1 cellular context compared by ENCODE assay signal in the genomic region with DNA sequence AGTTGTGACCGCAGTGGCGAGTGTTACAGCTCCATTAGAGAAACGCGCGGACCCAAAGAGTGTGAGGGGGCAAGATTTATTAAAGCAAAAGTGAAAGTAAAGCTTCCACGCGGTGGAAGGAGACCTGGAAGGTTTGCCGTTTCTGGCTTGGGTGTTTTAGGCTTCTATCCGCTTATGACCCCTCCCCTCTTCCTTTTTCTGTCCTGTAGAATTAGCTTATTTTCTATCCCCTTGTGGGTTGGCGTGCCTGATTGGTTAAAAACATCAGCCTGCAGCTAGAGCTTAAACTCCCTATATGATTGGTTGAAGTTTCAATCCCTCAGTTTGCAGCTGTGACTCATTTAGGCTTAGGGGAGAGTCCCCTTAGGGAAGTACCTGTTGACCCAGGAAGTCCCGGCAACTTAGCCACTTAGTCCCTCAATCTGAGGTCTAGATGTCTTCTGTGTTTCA.
TF ChIP-seq lines count a peak whose summit lies in the region.

No MANE protein-coding gene starts in this region.

TF ChIP-seq in SK-N-SH, 30 proteins besides CTCF, POLR2A, EP300 and RAD21 (continued from another document):
- TF ChIP-seq, protein P1, sequence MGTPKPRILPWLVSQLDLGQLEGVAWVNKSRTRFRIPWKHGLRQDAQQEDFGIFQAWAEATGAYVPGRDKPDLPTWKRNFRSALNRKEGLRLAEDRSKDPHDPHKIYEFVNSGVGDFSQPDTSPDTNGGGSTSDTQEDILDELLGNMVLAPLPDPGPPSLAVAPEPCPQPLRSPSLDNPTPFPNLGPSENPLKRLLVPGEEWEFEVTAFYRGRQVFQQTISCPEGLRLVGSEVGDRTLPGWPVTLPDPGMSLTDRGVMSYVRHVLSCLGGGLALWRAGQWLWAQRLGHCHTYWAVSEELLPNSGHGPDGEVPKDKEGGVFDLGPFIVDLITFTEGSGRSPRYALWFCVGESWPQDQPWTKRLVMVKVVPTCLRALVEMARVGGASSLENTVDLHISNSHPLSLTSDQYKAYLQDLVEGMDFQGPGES (IDR thresholded peaks at IDR 0.05; ENCODE audit: low read depth, low read length), result 0 out of 2 replicates have a peak, but pooled peaks have one; percentile 22
- TF ChIP-seq CHD2 (IDR thresholded peaks at IDR 0.05; ENCODE audit: low read length, partially characterized antibody), result no peak
- TF ChIP-seq RFX5 (IDR thresholded peaks at IDR 0.05; ENCODE audit: low read length), result 0 out of 2 replicates have a peak, but pooled peaks have one; percentile 26
- no peak for TF ChIP-seq TCF12 (IDR thresholded peaks at IDR 0.05)
- TF ChIP-seq POLR2AphosphoS5 (IDR thresholded peaks at IDR 0.05; ENCODE audit: low read depth, low read length), result no peak
- TF ChIP-seq EZH2phosphoT487 (IDR thresholded peaks at IDR 0.05; ENCODE audit: borderline replicate concordance, low read depth), result no peak
- TF ChIP-seq MEF2A (IDR thresholded peaks at IDR 0.05; ENCODE audit: borderline replicate concordance, low read depth), result no peak
- TF ChIP-seq, protein P2, sequence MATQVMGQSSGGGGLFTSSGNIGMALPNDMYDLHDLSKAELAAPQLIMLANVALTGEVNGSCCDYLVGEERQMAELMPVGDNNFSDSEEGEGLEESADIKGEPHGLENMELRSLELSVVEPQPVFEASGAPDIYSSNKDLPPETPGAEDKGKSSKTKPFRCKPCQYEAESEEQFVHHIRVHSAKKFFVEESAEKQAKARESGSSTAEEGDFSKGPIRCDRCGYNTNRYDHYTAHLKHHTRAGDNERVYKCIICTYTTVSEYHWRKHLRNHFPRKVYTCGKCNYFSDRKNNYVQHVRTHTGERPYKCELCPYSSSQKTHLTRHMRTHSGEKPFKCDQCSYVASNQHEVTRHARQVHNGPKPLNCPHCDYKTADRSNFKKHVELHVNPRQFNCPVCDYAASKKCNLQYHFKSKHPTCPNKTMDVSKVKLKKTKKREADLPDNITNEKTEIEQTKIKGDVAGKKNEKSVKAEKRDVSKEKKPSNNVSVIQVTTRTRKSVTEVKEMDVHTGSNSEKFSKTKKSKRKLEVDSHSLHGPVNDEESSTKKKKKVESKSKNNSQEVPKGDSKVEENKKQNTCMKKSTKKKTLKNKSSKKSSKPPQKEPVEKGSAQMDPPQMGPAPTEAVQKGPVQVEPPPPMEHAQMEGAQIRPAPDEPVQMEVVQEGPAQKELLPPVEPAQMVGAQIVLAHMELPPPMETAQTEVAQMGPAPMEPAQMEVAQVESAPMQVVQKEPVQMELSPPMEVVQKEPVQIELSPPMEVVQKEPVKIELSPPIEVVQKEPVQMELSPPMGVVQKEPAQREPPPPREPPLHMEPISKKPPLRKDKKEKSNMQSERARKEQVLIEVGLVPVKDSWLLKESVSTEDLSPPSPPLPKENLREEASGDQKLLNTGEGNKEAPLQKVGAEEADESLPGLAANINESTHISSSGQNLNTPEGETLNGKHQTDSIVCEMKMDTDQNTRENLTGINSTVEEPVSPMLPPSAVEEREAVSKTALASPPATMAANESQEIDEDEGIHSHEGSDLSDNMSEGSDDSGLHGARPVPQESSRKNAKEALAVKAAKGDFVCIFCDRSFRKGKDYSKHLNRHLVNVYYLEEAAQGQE (IDR thresholded peaks at IDR 0.05; ENCODE audit: low read depth, low read length), result no peak
- 0 out of 2 replicates have a peak, but pooled peaks have one; percentile 10 for TF ChIP-seq TAF1 (IDR thresholded peaks at IDR 0.05; ENCODE audit: borderline replicate concordance, low read depth, low read length)
